In the genomic region with DNA sequence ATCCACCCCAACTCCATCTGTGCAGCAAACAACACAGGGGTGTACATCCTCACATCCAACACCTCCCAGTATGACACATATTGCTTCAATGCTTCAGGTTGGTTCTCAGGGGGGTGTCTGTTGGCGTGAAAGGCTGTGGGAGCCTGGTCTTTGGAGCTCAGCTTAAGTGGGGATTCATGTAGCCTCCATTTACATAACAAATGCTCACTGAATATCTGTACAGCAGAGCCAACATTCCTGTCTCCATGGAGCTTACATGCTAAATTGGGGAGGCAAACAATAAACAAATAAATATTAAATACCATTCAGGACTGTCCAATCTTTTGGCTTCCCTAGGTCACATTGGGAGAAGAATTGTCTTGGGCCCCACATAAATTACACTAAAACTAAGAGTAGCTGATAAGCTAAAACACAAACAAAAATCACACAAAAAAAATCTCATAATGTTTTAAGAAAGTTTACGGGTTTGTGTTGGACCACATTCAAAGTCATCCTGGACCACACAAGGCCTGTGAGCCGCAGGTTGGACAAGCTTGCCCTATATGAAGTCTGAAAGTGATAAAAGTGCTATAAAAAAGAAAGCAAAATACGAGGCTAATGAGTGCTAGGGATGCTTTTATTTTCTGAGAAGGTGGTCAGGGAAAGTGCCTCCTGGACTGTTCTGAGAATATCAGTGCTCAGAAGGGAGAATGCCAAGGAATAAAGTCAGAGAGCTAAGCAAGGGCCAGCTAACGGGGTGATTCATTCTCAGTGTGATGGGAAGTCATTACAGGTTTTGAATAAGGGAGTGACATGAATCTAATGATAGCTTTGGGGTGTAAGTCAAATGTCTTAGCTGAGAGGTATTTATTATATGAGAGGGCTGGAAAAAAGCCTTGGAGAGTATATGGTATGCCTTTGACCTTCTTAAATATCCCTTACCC, we compare ENCODE assay signal across 2 cellular contexts.
TF ChIP-seq lines count a peak whose summit lies in the region.

No MANE protein-coding gene starts in this region.

TF ChIP-seq in HEK293, 187 proteins besides CTCF, POLR2A, EP300 and RAD21:
- TF ChIP-seq FEZF1 (tag by site-specific recombination; IDR thresholded peaks at IDR 0.05) (peak; percentile 18; the same call in 1 of the 2 replicates), EGR2 (tag by site-specific recombination; IDR thresholded peaks at IDR 0.05; ENCODE audit: low read depth) (no peak), ZNF311 (tag by site-specific recombination; IDR thresholded peaks at IDR 0.05; ENCODE audit: borderline replicate concordance) (no peak), MZF1 (tag by site-specific recombination; IDR thresholded peaks at IDR 0.05; ENCODE audit: borderline replicate concordance) (no peak), GLIS1 (tag by site-specific recombination; IDR thresholded peaks at IDR 0.05) (peak; percentile 82), PRDM1 (tag by site-specific recombination; IDR thresholded peaks at IDR 0.05) (peak; percentile 43; the same call in 1 of the 2 replicates)
- TF ChIP-seq, protein P1, sequence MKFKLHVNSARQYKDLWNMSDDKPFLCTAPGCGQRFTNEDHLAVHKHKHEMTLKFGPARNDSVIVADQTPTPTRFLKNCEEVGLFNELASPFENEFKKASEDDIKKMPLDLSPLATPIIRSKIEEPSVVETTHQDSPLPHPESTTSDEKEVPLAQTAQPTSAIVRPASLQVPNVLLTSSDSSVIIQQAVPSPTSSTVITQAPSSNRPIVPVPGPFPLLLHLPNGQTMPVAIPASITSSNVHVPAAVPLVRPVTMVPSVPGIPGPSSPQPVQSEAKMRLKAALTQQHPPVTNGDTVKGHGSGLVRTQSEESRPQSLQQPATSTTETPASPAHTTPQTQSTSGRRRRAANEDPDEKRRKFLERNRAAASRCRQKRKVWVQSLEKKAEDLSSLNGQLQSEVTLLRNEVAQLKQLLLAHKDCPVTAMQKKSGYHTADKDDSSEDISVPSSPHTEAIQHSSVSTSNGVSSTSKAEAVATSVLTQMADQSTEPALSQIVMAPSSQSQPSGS (tag by site-specific recombination; IDR thresholded peaks at IDR 0.05; ENCODE audit: low read depth), result no peak
TF ChIP-seq in HEK293: peak in this region for 3.

TF ChIP-seq in HepG2, 621 proteins besides CTCF, POLR2A, EP300 and RAD21:
- TF ChIP-seq, protein P2, sequence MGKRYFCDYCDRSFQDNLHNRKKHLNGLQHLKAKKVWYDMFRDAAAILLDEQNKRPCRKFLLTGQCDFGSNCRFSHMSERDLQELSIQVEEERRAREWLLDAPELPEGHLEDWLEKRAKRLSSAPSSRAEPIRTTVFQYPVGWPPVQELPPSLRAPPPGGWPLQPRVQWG (CRISPR knock-in tag; IDR thresholded peaks at IDR 0.05; ENCODE audit: borderline replicate concordance, low read depth), result no peak
- TF ChIP-seq SP140L (CRISPR knock-in tag; IDR thresholded peaks at IDR 0.05; ENCODE audit: borderline replicate concordance) (no peak), JDP2 (CRISPR knock-in tag; IDR thresholded peaks at IDR 0.05; ENCODE audit: borderline replicate concordance) (no peak), TGIF2 (CRISPR knock-in tag; IDR thresholded peaks at IDR 0.05) (no peak), ZNF879 (CRISPR knock-in tag; IDR thresholded peaks at IDR 0.05) (no peak), ZNF317 (CRISPR knock-in tag; IDR thresholded peaks at IDR 0.05) (no peak), MATR3 (CRISPR knock-in tag; IDR thresholded peaks at IDR 0.05) (no peak), ZNF253 (CRISPR knock-in tag; IDR thresholded peaks at IDR 0.05; ENCODE audit: borderline replicate concordance) (no peak), ARID2 (CRISPR knock-in tag; IDR thresholded peaks at IDR 0.05; ENCODE audit: borderline replicate concordance) (no peak), ZNF569 (CRISPR knock-in tag; IDR thresholded peaks at IDR 0.05; ENCODE audit: borderline replicate concordance) (no peak), ZBTB7B (CRISPR knock-in tag; IDR thresholded peaks at IDR 0.05) (no peak), ZNF790 (CRISPR knock-in tag; IDR thresholded peaks at IDR 0.05; ENCODE audit: borderline replicate concordance) (no peak)
- TF ChIP-seq, protein P3, sequence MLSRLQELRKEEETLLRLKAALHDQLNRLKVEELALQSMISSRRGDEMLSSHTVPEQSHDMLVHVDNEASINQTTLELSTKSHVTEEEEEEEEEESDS (CRISPR knock-in tag; IDR thresholded peaks at IDR 0.05; ENCODE audit: borderline replicate concordance), result no peak
- TF ChIP-seq, protein P4, sequence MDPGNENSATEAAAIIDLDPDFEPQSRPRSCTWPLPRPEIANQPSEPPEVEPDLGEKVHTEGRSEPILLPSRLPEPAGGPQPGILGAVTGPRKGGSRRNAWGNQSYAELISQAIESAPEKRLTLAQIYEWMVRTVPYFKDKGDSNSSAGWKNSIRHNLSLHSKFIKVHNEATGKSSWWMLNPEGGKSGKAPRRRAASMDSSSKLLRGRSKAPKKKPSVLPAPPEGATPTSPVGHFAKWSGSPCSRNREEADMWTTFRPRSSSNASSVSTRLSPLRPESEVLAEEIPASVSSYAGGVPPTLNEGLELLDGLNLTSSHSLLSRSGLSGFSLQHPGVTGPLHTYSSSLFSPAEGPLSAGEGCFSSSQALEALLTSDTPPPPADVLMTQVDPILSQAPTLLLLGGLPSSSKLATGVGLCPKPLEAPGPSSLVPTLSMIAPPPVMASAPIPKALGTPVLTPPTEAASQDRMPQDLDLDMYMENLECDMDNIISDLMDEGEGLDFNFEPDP (CRISPR knock-in tag; conservative IDR thresholded peaks at IDR 0.05), result no peak
- TF ChIP-seq, protein P5, sequence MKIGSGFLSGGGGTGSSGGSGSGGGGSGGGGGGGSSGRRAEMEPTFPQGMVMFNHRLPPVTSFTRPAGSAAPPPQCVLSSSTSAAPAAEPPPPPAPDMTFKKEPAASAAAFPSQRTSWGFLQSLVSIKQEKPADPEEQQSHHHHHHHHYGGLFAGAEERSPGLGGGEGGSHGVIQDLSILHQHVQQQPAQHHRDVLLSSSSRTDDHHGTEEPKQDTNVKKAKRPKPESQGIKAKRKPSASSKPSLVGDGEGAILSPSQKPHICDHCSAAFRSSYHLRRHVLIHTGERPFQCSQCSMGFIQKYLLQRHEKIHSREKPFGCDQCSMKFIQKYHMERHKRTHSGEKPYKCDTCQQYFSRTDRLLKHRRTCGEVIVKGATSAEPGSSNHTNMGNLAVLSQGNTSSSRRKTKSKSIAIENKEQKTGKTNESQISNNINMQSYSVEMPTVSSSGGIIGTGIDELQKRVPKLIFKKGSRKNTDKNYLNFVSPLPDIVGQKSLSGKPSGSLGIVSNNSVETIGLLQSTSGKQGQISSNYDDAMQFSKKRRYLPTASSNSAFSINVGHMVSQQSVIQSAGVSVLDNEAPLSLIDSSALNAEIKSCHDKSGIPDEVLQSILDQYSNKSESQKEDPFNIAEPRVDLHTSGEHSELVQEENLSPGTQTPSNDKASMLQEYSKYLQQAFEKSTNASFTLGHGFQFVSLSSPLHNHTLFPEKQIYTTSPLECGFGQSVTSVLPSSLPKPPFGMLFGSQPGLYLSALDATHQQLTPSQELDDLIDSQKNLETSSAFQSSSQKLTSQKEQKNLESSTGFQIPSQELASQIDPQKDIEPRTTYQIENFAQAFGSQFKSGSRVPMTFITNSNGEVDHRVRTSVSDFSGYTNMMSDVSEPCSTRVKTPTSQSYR (CRISPR knock-in tag; IDR thresholded peaks at IDR 0.05; ENCODE audit: borderline replicate concordance), result no peak
